23 cellular contexts compared by ENCODE assay signal in the genomic region with DNA sequence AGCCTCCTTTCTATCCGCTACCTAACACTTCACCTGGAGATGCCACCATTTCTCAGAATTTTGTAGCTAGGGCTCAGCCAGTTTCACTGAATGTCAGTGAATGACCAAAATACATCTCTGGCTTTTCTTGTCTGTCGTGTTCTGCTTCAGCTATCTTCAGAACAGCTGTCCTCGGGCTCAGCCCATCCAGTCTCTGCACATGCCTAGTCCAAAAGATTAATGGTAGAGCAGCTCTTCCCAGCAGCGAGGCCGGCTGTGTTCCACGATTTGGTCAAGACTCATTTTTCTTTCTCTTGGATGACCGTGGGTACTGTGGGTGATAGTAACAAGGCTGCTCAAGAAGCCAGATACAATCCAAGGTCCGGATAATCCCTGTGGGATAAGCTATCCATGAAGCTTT.
"Had no signal": no experiment of that assay in that cellular context is flagged by ENCODE, and none has a peak within 500 bp of the region (broad histone marks: within the 10 kb centered on the region; RNA-seq: fewer than 3 reads in every experiment).

No MANE protein-coding gene starts in this region.

- H3K4me3 Mint-ChIP-seq: naive B cell; natural killer cell; nephron progenitor cell; stimulated activated naive B cell treated with anti-CD40 and anti-IgM and Interleukin-4, amounts not matched to agents 10 μg/mL and 1 μg/mL and 100 μg/mL, for 72 hours had no signal

- H3K4me1 Mint-ChIP-seq: naive B cell; natural killer cell; nephron progenitor cell; stimulated activated naive B cell treated with anti-CD40 and anti-IgM and Interleukin-4, amounts not matched to agents 10 μg/mL and 1 μg/mL and 100 μg/mL, for 72 hours had no signal

- H3K27ac ChIP-seq: heart right ventricle, hepatocyte, left ventricle myocardium inferior, ovary, right atrium auricular region, right lobe of liver, stomach, thoracic aorta, tibial artery, uterus had no signal

- H3K27me3 Mint-ChIP-seq: naive B cell; progenitor cell of endocrine pancreas; stimulated activated naive B cell treated with anti-CD40 and anti-IgM and Interleukin-4, amounts not matched to agents 10 μg/mL and 1 μg/mL and 100 μg/mL, for 72 hours had no signal

- H3K27ac Mint-ChIP-seq: naive B cell; natural killer cell; nephron progenitor cell; progenitor cell of endocrine pancreas; stimulated activated naive B cell treated with anti-CD40 and anti-IgM and Interleukin-4, amounts not matched to agents 10 μg/mL and 1 μg/mL and 100 μg/mL, for 72 hours had no signal

- H3K9me3 ChIP-seq: left ventricle myocardium inferior, ovary, right atrium auricular region, right lobe of liver, thoracic aorta, tibial artery, uterus had no signal

- H3K79me2 ChIP-seq: hepatocyte had no signal

- H3K4me1 ChIP-seq: heart right ventricle, left ventricle myocardium inferior, right atrium auricular region, right lobe of liver, stomach, tibial artery, uterus had no signal

- H3K9me3 Mint-ChIP-seq: nephron progenitor cell had no signal

- H3K36me3 Mint-ChIP-seq: naive B cell; natural killer cell; stimulated activated naive B cell treated with anti-CD40 and anti-IgM and Interleukin-4, amounts not matched to agents 10 μg/mL and 1 μg/mL and 100 μg/mL, for 72 hours had no signal

- H3K36me3 ChIP-seq: heart right ventricle, left ventricle myocardium inferior, ovary, right atrium auricular region, right lobe of liver, stomach, thoracic aorta, tibial artery, uterus had no signal

- H2AFZ ChIP-seq: hepatocyte had no signal

- H3K27me3 ChIP-seq: heart right ventricle, hepatocyte, ovary, right atrium auricular region, right lobe of liver, stomach, tibial artery, uterus had no signal

- H3K4me3 ChIP-seq: heart right ventricle, hepatocyte, left ventricle myocardium inferior, lung, ovary, right atrium auricular region, right lobe of liver, stomach, thoracic aorta, tibial artery, uterus had no signal

- DNase-seq: heart right ventricle; islet precursor cell; left ventricle myocardium inferior; naive B cell; natural killer cell; nephron progenitor cell; ovary; right lobe of liver; stimulated activated CD4-positive, alpha-beta T cell treated with anti-CD3 and anti-CD28 coated beads, Interleukin-12 subunit alpha, Interleukin-12 subunit beta, amount 100 ng/mL, for 4 hours; stimulated activated CD4-positive, alpha-beta T cell treated with anti-CD3 and anti-CD28 coated beads, Interleukin-15, amount 100 ng/mL, for 24 hours; stimulated activated CD4-positive, alpha-beta T cell treated with anti-CD3 and anti-CD28 coated beads, Interleukin-2, amount 100 ng/mL, for 24 hours; stimulated activated CD4-positive, alpha-beta T cell treated with anti-CD3 and anti-CD28 coated beads, Interleukin-4, amount 100 ng/mL, for 1 hour; stimulated activated naive B cell treated with anti-CD40 and anti-IgM and Interleukin-4, amounts not matched to agents 10 μg/mL and 1 μg/mL and 100 μg/mL, for 72 hours; stimulated activated naive CD8-positive, alpha-beta T cell treated with anti-CD3 and anti-CD28 coated beads, Interleukin-15, Interleukin-2, amounts not matched to agents 100 U/mL and 50 U/mL, for 24 hours; stomach; tibial artery; trophoblast cell; uterus had no signal

- H3K4me2 ChIP-seq: hepatocyte had no signal
